In genomic region chr10:43344051-43344450, GRCh38 we compare ENCODE assay signal across 18 cellular contexts. TPM values are rescaled to one million over a fixed set of nuclear protein-coding genes. Genes with fewer than 3 reads are reported as not detected.
DNase-seq lines count a peak whose midpoint lies in the region; ATAC-seq and FAIRE-seq lines count a peak whose summit lies in the region.
"Had no signal": no experiment of that assay in that cellular context is flagged by ENCODE, and none has a peak within 500 bp of the region (broad histone marks: within the 10 kb centered on the region; RNA-seq: fewer than 3 reads in every experiment).

No MANE protein-coding gene starts in this region.

- H3K36me3 Mint-ChIP-seq in activated naive CD8-positive, alpha-beta T cell treated with anti-CD3 and anti-CD28 coated beads, Interleukin-2, amount 50 U/mL, for 24 hours (ENCODE audit: low read depth): no peaks in the 10 kb centered on the region
- no peaks in the 10 kb centered on the region for H3K36me3 Mint-ChIP-seq in T-cell

- H3K27me3 Mint-ChIP-seq in activated naive CD8-positive, alpha-beta T cell treated with anti-CD3 and anti-CD28 coated beads, Interleukin-2, amount 50 U/mL, for 24 hours: peaks cover 5% of the 10 kb centered on the region
- H3K27me3 Mint-ChIP-seq in T-cell: peaks cover 4 to 15% of the 10 kb centered on the region in 2 donors

- CTCF ChIA-PET in T-cell (lab: Charles Lee): interaction anchor here (0.6 to 0.9 kb wide), 3 partner anchors 11 to 53 kb away, joined by 3 to 9 read pairs (median 9); no protein-coding TSS in a partner anchor

- DNase-seq in ELR (ENCODE audit: low read depth): peak; percentile 30
- peak; percentile 26 for DNase-seq in HK-2 (ENCODE audit: unreplicated experiment)
- no peak for DNase-seq in activated naive CD8-positive, alpha-beta T cell treated with anti-CD3 and anti-CD28 coated beads, Interleukin-2, amount 50 U/mL, for 24 hours
- DNase-seq in myocyte (ENCODE audit: low read depth): peak; percentile 16
- no peak for DNase-seq in DMS53 treated with DMSO at 0.1 percent for 48 hours (lab: John Stamatoyannopoulos, UW; ENCODE audit: unreplicated experiment)
- no peak for DNase-seq in T-cell
- no peak for DNase-seq in RCC 7860 (ENCODE audit: low spot score)
- DNase-seq: EL, H9, Kasumi-1, MV-4-11, NCI-H1436, NCI-H2081, NCI-H2227 treated with DMSO at 0.1 percent for 48 hours, NCI-H748 treated with DMSO at 0.1 percent for 48 hours, SIG-M5 had no signal

- FAIRE-seq in RCC 7860 (lab: Jason Lieb, UNC): no peak
- FAIRE-seq: HepG2 had no signal

- peaks cover 9% of the 10 kb centered on the region for H3K4me1 Mint-ChIP-seq in activated naive CD8-positive, alpha-beta T cell treated with anti-CD3 and anti-CD28 coated beads, Interleukin-2, amount 50 U/mL, for 24 hours
- H3K4me1 Mint-ChIP-seq in T-cell: peaks cover 8 to 26% (median 12%) of the 10 kb centered on the region in 3 donors

- ATAC-seq in activated naive CD8-positive, alpha-beta T cell treated with anti-CD3 and anti-CD28 coated beads, Interleukin-2, amount 50 U/mL, for 24 hours: no peak
- ATAC-seq in T-cell (replicated peaks in 1 of 4): no peak
- ATAC-seq: HepG2, Panc1 had no signal

- no peaks in the 10 kb centered on the region for H3K9me3 Mint-ChIP-seq in activated naive CD8-positive, alpha-beta T cell treated with anti-CD3 and anti-CD28 coated beads, Interleukin-2, amount 50 U/mL, for 24 hours
- no peaks in the 10 kb centered on the region for H3K9me3 Mint-ChIP-seq in T-cell
- H3K9me3 Mint-ChIP-seq: H9 had no signal

- H3K27ac Mint-ChIP-seq in activated naive CD8-positive, alpha-beta T cell treated with anti-CD3 and anti-CD28 coated beads, Interleukin-2, amount 50 U/mL, for 24 hours: peak overlapping the region; percentile 19
- H3K27ac Mint-ChIP-seq in T-cell: no peak overlapping the region
- H3K27ac Mint-ChIP-seq: H9 had no signal

- POLR2A ChIA-PET in T-cell (lab: Charles Lee): no interaction called here

- H3K4me3 Mint-ChIP-seq in activated naive CD8-positive, alpha-beta T cell treated with anti-CD3 and anti-CD28 coated beads, Interleukin-2, amount 50 U/mL, for 24 hours: no peak overlapping the region
- no peak overlapping the region for H3K4me3 Mint-ChIP-seq in T-cell
- H3K4me3 Mint-ChIP-seq: H9 had no signal

RNA-seq across cellular contexts. Expression of gene FXYD4, which starts 27.4 kb away (rescaled TPM):
- total RNA-seq in myocyte (1.8 and 6.1 TPM in 2 replicates), T-cell (not detected)
- 2.9 TPM for polyA plus RNA-seq in myocyte (2012)
- total RNA-seq: H9, HepG2 had no signal
- polyA plus RNA-seq: HepG2 had no signal

Comparison
In these comparisons a context has a peak if more than half of its experiments do, and no peak if none do; other contexts are left out.
1. DNase-seq: peak in ELR (single experiment), HK-2 (single experiment) and myocyte (single experiment); none in activated naive CD8-positive, alpha-beta T cell treated with anti-CD3 and anti-CD28 coated beads, Interleukin-2, amount 50 U/mL, for 24 hours (single experiment), DMS53 treated with DMSO at 0.1 percent for 48 hours (single experiment), T-cell (0 of 34) and RCC 7860 (single experiment).